In the genomic region with DNA sequence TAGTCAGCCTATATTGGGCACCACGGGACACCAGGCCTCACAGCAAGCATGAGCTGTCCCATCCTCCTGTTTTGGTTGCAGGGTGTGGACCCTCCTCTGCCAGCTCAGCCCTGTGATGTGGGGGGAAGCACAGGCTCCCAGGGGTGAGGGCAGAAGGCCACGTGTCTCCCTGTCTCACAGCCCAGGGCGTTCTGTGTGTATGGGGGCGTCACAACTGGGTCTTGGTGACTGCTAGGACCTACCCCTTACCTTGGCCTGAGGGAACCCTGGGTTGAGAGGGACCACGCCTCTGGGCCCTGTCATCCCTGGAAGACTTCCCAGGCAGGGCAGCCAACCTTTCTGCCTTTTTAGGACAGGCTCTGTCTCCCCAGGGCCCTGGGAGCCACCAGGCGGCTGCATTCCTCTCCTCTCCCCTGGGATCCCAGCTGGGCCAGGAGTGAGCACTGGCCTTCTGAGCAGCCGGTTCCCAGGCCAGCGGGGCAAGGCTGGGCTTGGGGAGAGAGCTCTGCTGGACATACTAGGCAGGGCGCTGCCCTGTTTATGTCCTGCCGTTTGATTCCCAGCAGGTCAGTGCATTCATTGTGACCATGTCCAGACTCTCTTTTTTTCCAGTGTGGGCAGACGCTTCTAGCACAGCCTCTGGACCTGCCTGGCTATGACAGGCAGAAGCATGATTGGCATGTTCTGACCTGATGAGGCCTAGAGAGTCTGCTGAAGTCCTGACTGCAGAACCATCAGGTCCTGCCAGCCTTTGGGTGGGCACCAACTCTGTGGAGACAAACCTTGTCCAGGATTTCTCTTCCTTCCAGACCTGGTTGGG, we compare ENCODE assay signal across 1 cellular context.
TF ChIP-seq lines count a peak whose summit lies in the region.

No MANE protein-coding gene starts in this region.

TF ChIP-seq in HCT116, 20 proteins besides CTCF, POLR2A, EP300 and RAD21 (continued from another document):
- TF ChIP-seq FOSL1 (IDR thresholded peaks at IDR 0.05; ENCODE audit: low read depth), result no peak
- no peak for TF ChIP-seq ELF1 (IDR thresholded peaks at IDR 0.05; ENCODE audit: borderline replicate concordance, low read depth)
- no peak for TF ChIP-seq CBX3 (IDR thresholded peaks at IDR 0.05; ENCODE audit: low read depth)
- no peak for TF ChIP-seq ZFX (IDR thresholded peaks at IDR 0.05)
- no peak for TF ChIP-seq MAX (IDR thresholded peaks at IDR 0.05)
- no peak for TF ChIP-seq EZH2phosphoT487 (IDR thresholded peaks at IDR 0.05; ENCODE audit: borderline replicate concordance)
- no peak for TF ChIP-seq ZNF274 (IDR thresholded peaks at IDR 0.05; ENCODE audit: low read depth, low read length)
- no peak for TF ChIP-seq POLR2AphosphoS5 (IDR thresholded peaks at IDR 0.05; ENCODE audit: low read depth, low read length)
- no peak for TF ChIP-seq TCF7L2 (IDR thresholded peaks at IDR 0.05; ENCODE audit: borderline replicate concordance, extremely low read depth, insufficient read depth, insufficient read length)
- no peak for TF ChIP-seq EZH2 (IDR thresholded peaks at IDR 0.05)
- TF ChIP-seq, protein P1, sequence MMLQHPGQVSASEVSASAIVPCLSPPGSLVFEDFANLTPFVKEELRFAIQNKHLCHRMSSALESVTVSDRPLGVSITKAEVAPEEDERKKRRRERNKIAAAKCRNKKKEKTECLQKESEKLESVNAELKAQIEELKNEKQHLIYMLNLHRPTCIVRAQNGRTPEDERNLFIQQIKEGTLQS (IDR thresholded peaks at IDR 0.05), result no peak
- no peak for TF ChIP-seq SP1 (IDR thresholded peaks at IDR 0.05; ENCODE audit: low read depth)
- TF ChIP-seq, protein P2, sequence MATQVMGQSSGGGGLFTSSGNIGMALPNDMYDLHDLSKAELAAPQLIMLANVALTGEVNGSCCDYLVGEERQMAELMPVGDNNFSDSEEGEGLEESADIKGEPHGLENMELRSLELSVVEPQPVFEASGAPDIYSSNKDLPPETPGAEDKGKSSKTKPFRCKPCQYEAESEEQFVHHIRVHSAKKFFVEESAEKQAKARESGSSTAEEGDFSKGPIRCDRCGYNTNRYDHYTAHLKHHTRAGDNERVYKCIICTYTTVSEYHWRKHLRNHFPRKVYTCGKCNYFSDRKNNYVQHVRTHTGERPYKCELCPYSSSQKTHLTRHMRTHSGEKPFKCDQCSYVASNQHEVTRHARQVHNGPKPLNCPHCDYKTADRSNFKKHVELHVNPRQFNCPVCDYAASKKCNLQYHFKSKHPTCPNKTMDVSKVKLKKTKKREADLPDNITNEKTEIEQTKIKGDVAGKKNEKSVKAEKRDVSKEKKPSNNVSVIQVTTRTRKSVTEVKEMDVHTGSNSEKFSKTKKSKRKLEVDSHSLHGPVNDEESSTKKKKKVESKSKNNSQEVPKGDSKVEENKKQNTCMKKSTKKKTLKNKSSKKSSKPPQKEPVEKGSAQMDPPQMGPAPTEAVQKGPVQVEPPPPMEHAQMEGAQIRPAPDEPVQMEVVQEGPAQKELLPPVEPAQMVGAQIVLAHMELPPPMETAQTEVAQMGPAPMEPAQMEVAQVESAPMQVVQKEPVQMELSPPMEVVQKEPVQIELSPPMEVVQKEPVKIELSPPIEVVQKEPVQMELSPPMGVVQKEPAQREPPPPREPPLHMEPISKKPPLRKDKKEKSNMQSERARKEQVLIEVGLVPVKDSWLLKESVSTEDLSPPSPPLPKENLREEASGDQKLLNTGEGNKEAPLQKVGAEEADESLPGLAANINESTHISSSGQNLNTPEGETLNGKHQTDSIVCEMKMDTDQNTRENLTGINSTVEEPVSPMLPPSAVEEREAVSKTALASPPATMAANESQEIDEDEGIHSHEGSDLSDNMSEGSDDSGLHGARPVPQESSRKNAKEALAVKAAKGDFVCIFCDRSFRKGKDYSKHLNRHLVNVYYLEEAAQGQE (IDR thresholded peaks at IDR 0.05; ENCODE audit: low read depth), result no peak
- TF ChIP-seq SRF (IDR thresholded peaks at IDR 0.05; ENCODE audit: low read depth), result no peak
